In genomic region chr3:149635396-149635795, GRCh38 we compare ENCODE assay signal across 21 cellular contexts. TPM values are rescaled to one million over a fixed set of nuclear protein-coding genes. Genes with fewer than 3 reads are reported as not detected.
DNase-seq lines count a peak whose midpoint lies in the region; ATAC-seq and TF ChIP-seq lines count a peak whose summit lies in the region.
"Had no signal": no experiment of that assay in that cellular context is flagged by ENCODE, and none has a peak within 500 bp of the region (broad histone marks: within the 10 kb centered on the region; RNA-seq: fewer than 3 reads in every experiment).

No MANE protein-coding gene starts in this region.

- H3K4me3 ChIP-seq in A673 (ENCODE audit: low read depth, low read length, poor library complexity, severe bottlenecking) = no peak overlapping the region
- H3K4me3 ChIP-seq in Panc1 (ENCODE audit: low read depth in 2 of 2, low read length in 2 of 2) = no peak overlapping the region
- no peak overlapping the region for H3K4me3 ChIP-seq in PC-3 (ENCODE audit: low read length)
- H3K4me3 ChIP-seq: GM23338 had no signal

- H3K36me3 ChIP-seq in A673 (ENCODE audit: insufficient read depth, low read length, poor library complexity, severe bottlenecking) (no peaks in the 10 kb centered on the region), Panc1 (ENCODE audit: control insufficient read depth, insufficient read depth, low read length) (peaks cover 12% of the 10 kb centered on the region), PC-3 (ENCODE audit: low read depth, low read length) (peaks cover 40% of the 10 kb centered on the region)

- H3K9me3 ChIP-seq in A673 (ENCODE audit: low read depth, low read length, poor library complexity, severe bottlenecking) (no peaks in the 10 kb centered on the region), Panc1 (ENCODE audit: control insufficient read depth, insufficient read depth, low read depth, low read length) (no peaks in the 10 kb centered on the region), PC-3 (ENCODE audit: low read length) (no peaks in the 10 kb centered on the region)

- no peaks in the 10 kb centered on the region for H3K9me2 ChIP-seq in PC-3 (replicated peaks; ENCODE audit: low read length)

- TF ChIP-seq CTCF in A673 (conservative IDR thresholded peaks at IDR 0.05; ENCODE audit: low read depth, low read length) (no peak), Panc1 (IDR thresholded peaks at IDR 0.05) (no peak), chondrocyte (IDR thresholded peaks at IDR 0.05) (no peak), nephron (IDR thresholded peaks at IDR 0.05; ENCODE audit: unreplicated experiment in 3 of 3) (no peak), PC-3 (conservative IDR thresholded peaks at IDR 0.05; ENCODE audit: low read depth, low read length) (no peak)

- H3K79me2 ChIP-seq in PC-3 (ENCODE audit: low read length) = peaks cover 100% of the 10 kb centered on the region

- CTCF ChIA-PET in A673 (lab: Charles Lee) (no interaction called here), Panc1 (lab: Charles Lee) (no interaction called here), PC-3 (lab: Charles Lee) (no interaction called here)

- peaks cover 70% of the 10 kb centered on the region for H3K4me1 Mint-ChIP-seq in chondrocyte (ENCODE audit: low read depth)
- H3K4me1 Mint-ChIP-seq in nephron = peaks cover 67% of the 10 kb centered on the region

- peaks cover 58% of the 10 kb centered on the region for H4K20me1 ChIP-seq in PC-3 (ENCODE audit: low read length)

- BruUV-seq in A673 (replicated peaks; lab: Mats Ljungman, UMichigan) (no TSS peak), Panc1 (replicated peaks; lab: Mats Ljungman, UMichigan) (no TSS peak), PC-3 (replicated peaks; lab: Mats Ljungman, UMichigan) (no TSS peak)

- no peak overlapping the region for H3K9ac ChIP-seq in PC-3 (ENCODE audit: low read length)

- intact Hi-C loops in A673 (cut with micrococcal nuclease; ENCODE audit: unreplicated experiment) = no loop called here
- intact Hi-C loops in Panc1 (cut with micrococcal nuclease; ENCODE audit: unreplicated experiment) = no loop called here
- intact Hi-C loops in PC-3 (cut with micrococcal nuclease) = no loop called here

- H3K4me1 ChIP-seq in A673 (ENCODE audit: insufficient read depth, low read length, poor library complexity, severe bottlenecking) (peaks cover 45% of the 10 kb centered on the region), Panc1 (ENCODE audit: control insufficient read depth, insufficient read depth, low read length) (peaks cover 70% of the 10 kb centered on the region), PC-3 (ENCODE audit: insufficient read depth, low read length) (no peaks in the 10 kb centered on the region)

- in situ Hi-C loops in Panc1 (cut with HindIII; ENCODE audit: low pct_unique_long_range_greater_than_20kb, low sequenced_read_pairs) = no loop called here

- POLR2A ChIA-PET in A673 (lab: Charles Lee; ENCODE audit: low non-redundant PET) (no interaction called here), Panc1 (lab: Charles Lee) (interaction anchor here (0.7 kb wide), 1 partner anchor 21 kb away, joined by 3 read pairs; no protein-coding TSS in a partner anchor), PC-3 (lab: Charles Lee; ENCODE audit: unreplicated experiment) (no interaction called here)

- no peak overlapping the region for H2AFZ ChIP-seq in PC-3 (ENCODE audit: low read length)
- H2AFZ ChIP-seq: GM23338 had no signal

- H3K4me3 Mint-ChIP-seq in chondrocyte (ENCODE audit: unreplicated experiment) (no peak overlapping the region), nephron (no peak overlapping the region)
- H3K4me3 Mint-ChIP-seq: CD4-positive, alpha-beta memory T cell; GM23338; H9; HFFc6 had no signal

- peak overlapping the region; percentile 72 for H3K27ac Mint-ChIP-seq in chondrocyte (ENCODE audit: unreplicated experiment)
- H3K27ac Mint-ChIP-seq in nephron = peak overlapping the region; percentile 28 to 80 (median 60)
- H3K27ac Mint-ChIP-seq: CD4-positive, alpha-beta memory T cell; GM23338 had no signal

- no peaks in the 10 kb centered on the region for H3K9me3 Mint-ChIP-seq in chondrocyte (ENCODE audit: low read depth)
- H3K9me3 Mint-ChIP-seq in nephron = no peaks in the 10 kb centered on the region
- H3K9me3 Mint-ChIP-seq: CD4-positive, alpha-beta memory T cell; GM23338; H9; HFFc6 had no signal

- H3F3A ChIP-seq in PC-3 (ENCODE audit: low read length, unreplicated experiment) = no peaks in the 10 kb centered on the region

- no peaks in the 10 kb centered on the region for H3K27me3 ChIP-seq in A673 (replicated peaks; ENCODE audit: insufficient read depth, low read depth, low read length, poor library complexity)
- no peaks in the 10 kb centered on the region for H3K27me3 ChIP-seq in Panc1 (ENCODE audit: control insufficient read depth, insufficient read depth, low read length)
- H3K27me3 ChIP-seq in PC-3 (ENCODE audit: low read length) = no peaks in the 10 kb centered on the region

- H3K36me3 Mint-ChIP-seq in chondrocyte (ENCODE audit: low read depth) (peaks cover 7% of the 10 kb centered on the region), nephron (ENCODE audit: low read depth) (peaks cover 40% of the 10 kb centered on the region)
- H3K36me3 Mint-ChIP-seq: CD4-positive, alpha-beta memory T cell had no signal

- peak overlapping the region; percentile 37 for H3K27ac ChIP-seq in A673 (ENCODE audit: low read depth, low read length, poor library complexity, severe bottlenecking)
- H3K27ac ChIP-seq in Panc1 (ENCODE audit: low read length) = peak overlapping the region; percentile 63
- H3K27ac ChIP-seq in PC-3 (ENCODE audit: low read length) = no peak overlapping the region
- H3K27ac ChIP-seq: 22Rv1 had no signal

- H3K27me3 Mint-ChIP-seq in chondrocyte (ENCODE audit: low read depth) (no peaks in the 10 kb centered on the region), nephron (ENCODE audit: low read depth) (no peaks in the 10 kb centered on the region)

- DNase-seq in A673 (ENCODE audit: low spot score) = no peak
- DNase-seq in Panc1 (ENCODE audit: low read depth, low spot score) = no peak
- DNase-seq in chondrocyte (ENCODE audit: low spot score) = no peak
- no peak for DNase-seq in AG08395 (ENCODE audit: low spot score)
- no peak for DNase-seq in PC-3
- DNase-seq: ACHN; C1 segment of cervical spinal cord; Calu3; CD4-positive, alpha-beta memory T cell; COR-L47; DMS53; DMS79 treated with DMSO at 0.1 percent for 48 hours; GF-D8; H9; HFFc6 had no signal

- no peak overlapping the region for H3K4me2 ChIP-seq in PC-3 (ENCODE audit: low read length)
- H3K4me2 ChIP-seq: GM23338 had no signal

- no peak for ATAC-seq in Panc1
- ATAC-seq in HG03039 (IDR thresholded peaks at IDR 0.05; ENCODE audit: unreplicated experiment) = no peak
- no peak for ATAC-seq in PC-3
- no peak for ATAC-seq in SK-N-SH treated with all-trans-retinoic acid at 6 μM for 48 hours
- ATAC-seq: GM23338, HCT116 had no signal

TF ChIP-seq in SK-N-SH treated with all-trans-retinoic acid at 6 μM for 48 hours, 23 proteins besides CTCF, POLR2A, EP300 and RAD21:
- TF ChIP-seq ARNTL (CRISPR knock-in tag; IDR thresholded peaks at IDR 0.05; ENCODE audit: borderline replicate concordance, low read depth) (no peak), CSDC2 (CRISPR knock-in tag; IDR thresholded peaks at IDR 0.05) (no peak), ZFP3 (CRISPR knock-in tag; IDR thresholded peaks at IDR 0.05) (no peak), OSR1 (CRISPR knock-in tag; IDR thresholded peaks at IDR 0.05) (no peak), ISL1 (CRISPR knock-in tag; IDR thresholded peaks at IDR 0.05) (no peak), PPARA (CRISPR knock-in tag; IDR thresholded peaks at IDR 0.05; ENCODE audit: borderline replicate concordance) (no peak), ESRRG (CRISPR knock-in tag; IDR thresholded peaks at IDR 0.05) (no peak), ZNF70 (CRISPR knock-in tag; IDR thresholded peaks at IDR 0.05) (no peak), POU6F1 (CRISPR knock-in tag; IDR thresholded peaks at IDR 0.05; ENCODE audit: borderline replicate concordance, low read depth) (no peak), ZNF565 (CRISPR knock-in tag; conservative IDR thresholded peaks at IDR 0.05; ENCODE audit: low read depth) (no peak), PATZ1 (CRISPR knock-in tag; IDR thresholded peaks at IDR 0.05; ENCODE audit: borderline replicate concordance) (no peak)

RNA-seq across cellular contexts. Expression of gene WWTR1, which starts 22.4 kb away (rescaled TPM):
- 72.9 and 76.8 TPM in 2 replicates for total RNA-seq in A673 (2021)
- 298 TPM for total RNA-seq in Panc1 (2021; ENCODE audit: unreplicated experiment)
- polyA plus RNA-seq in Panc1 (2012; ENCODE audit: insufficient read length) = 335 TPM
- 107 to 121 TPM (median 111 TPM) in 3 replicates for total RNA-seq in chondrocyte
- 74.4 and 79.7 TPM in 2 replicates for total RNA-seq in PC-3 (2014; rRNA removed)
